In genomic region chr2:163191372-163191771, GRCh38 we compare ENCODE assay signal across 8 cellular contexts.
DNase-seq lines count a peak whose midpoint lies in the region; ATAC-seq and TF ChIP-seq lines count a peak whose summit lies in the region.

No MANE protein-coding gene starts in this region.

- H3K27me3 Mint-ChIP-seq in activated T-helper 17 cell treated with anti-CD3 and anti-CD28 coated beads, Interleukin-2, amount 50 U/mL, for 72 hours: no peaks in the 10 kb centered on the region

- H3K4me3 ChIP-seq in DOHH2 (ENCODE audit: low read length): no peak overlapping the region
- no peak overlapping the region for H3K4me3 ChIP-seq in dorsolateral prefrontal cortex
- H3K4me3 ChIP-seq in neuronal stem cell (ENCODE audit: low read length in 2 of 2): no peak overlapping the region

- H2AFZ ChIP-seq in neuronal stem cell (ENCODE audit: low read length): no peak overlapping the region

- DNase-seq in H4 (ENCODE audit: low spot score): peak; percentile 44
- DNase-seq in NCI-H460 (ENCODE audit: extremely low read depth, low read depth): peak; percentile 55
- peak in 1 of 10 donors; percentile 22 for DNase-seq in dorsolateral prefrontal cortex
- DNase-seq in neuronal stem cell (ENCODE audit: low spot score): peak; percentile 45
- DNase-seq in effector CD8-positive, alpha-beta T cell (lab: John Stamatoyannopoulos, UW): no peak

- intact Hi-C loops in dorsolateral prefrontal cortex (cut with DNase I): loop anchor here in 1 of 2 donors (10.0 kb wide), 1 partner anchor 873 kb away; no protein-coding TSS in a partner anchor

- no peaks in the 10 kb centered on the region for H3K36me3 Mint-ChIP-seq in activated T-helper 17 cell treated with anti-CD3 and anti-CD28 coated beads, Interleukin-2, amount 50 U/mL, for 72 hours (ENCODE audit: low read depth)

- no peaks in the 10 kb centered on the region for H4K20me1 ChIP-seq in DOHH2 (ENCODE audit: control insufficient read depth, insufficient read depth, low read depth, low read length)

- no peak overlapping the region for H2BK120ac ChIP-seq in neuronal stem cell (ENCODE audit: low read depth, low read length)

- no peak for ATAC-seq in activated T-helper 17 cell treated with anti-CD3 and anti-CD28 coated beads, Interleukin-2, amount 50 U/mL, for 72 hours (replicated peaks)
- no peak for ATAC-seq in HG03457 (IDR thresholded peaks at IDR 0.05; ENCODE audit: unreplicated experiment)

- H3K79me2 ChIP-seq in DOHH2 (ENCODE audit: control insufficient read depth, low read length): no peaks in the 10 kb centered on the region

- no peak overlapping the region for H2BK15ac ChIP-seq in neuronal stem cell (ENCODE audit: low read length)

- H2AK5ac ChIP-seq in neuronal stem cell (ENCODE audit: low read depth, low read length): no peak overlapping the region

- no peak overlapping the region for H3K4me3 Mint-ChIP-seq in activated T-helper 17 cell treated with anti-CD3 and anti-CD28 coated beads, Interleukin-2, amount 50 U/mL, for 72 hours

- H3K18ac ChIP-seq in neuronal stem cell (ENCODE audit: low read length): no peak overlapping the region

- H3K27me3 ChIP-seq in DOHH2 (ENCODE audit: control insufficient read depth, low read length): no peaks in the 10 kb centered on the region
- H3K27me3 ChIP-seq in dorsolateral prefrontal cortex: no peaks in the 10 kb centered on the region
- no peaks in the 10 kb centered on the region for H3K27me3 ChIP-seq in neuronal stem cell (ENCODE audit: control insufficient read depth in 3 of 3, insufficient read depth in 3 of 3, low read depth in 1 of 3, low read length in 3 of 3)

- H3K79me1 ChIP-seq in neuronal stem cell (ENCODE audit: low read depth, low read length): no peaks in the 10 kb centered on the region

- no peak overlapping the region for H3K27ac Mint-ChIP-seq in activated T-helper 17 cell treated with anti-CD3 and anti-CD28 coated beads, Interleukin-2, amount 50 U/mL, for 72 hours

- no peak overlapping the region for H2BK5ac ChIP-seq in neuronal stem cell (ENCODE audit: low read length)

- no peak overlapping the region for H3K4me2 ChIP-seq in DOHH2 (ENCODE audit: low read length)
- H3K4me2 ChIP-seq in neuronal stem cell (ENCODE audit: insufficient read depth, low read length, poor library complexity, severe bottlenecking): no peak overlapping the region

- H4K8ac ChIP-seq in neuronal stem cell (ENCODE audit: low read depth, low read length): no peak overlapping the region

- no peak overlapping the region for H3K9ac ChIP-seq in neuronal stem cell (ENCODE audit: low read depth, low read length, poor library complexity)

- H3F3A ChIP-seq in DOHH2 (ENCODE audit: control insufficient read depth, insufficient read depth): no peaks in the 10 kb centered on the region

- H3K4me1 Mint-ChIP-seq in activated T-helper 17 cell treated with anti-CD3 and anti-CD28 coated beads, Interleukin-2, amount 50 U/mL, for 72 hours: no peaks in the 10 kb centered on the region

- H3K14ac ChIP-seq in neuronal stem cell (ENCODE audit: low read length): no peak overlapping the region

- no peak overlapping the region for H2BK12ac ChIP-seq in neuronal stem cell (ENCODE audit: low read length)

- TF ChIP-seq CTCF in DOHH2 (IDR thresholded peaks at IDR 0.05; ENCODE audit: low read depth, low read length, poor library complexity, severe bottlenecking) (peak; percentile 63), dorsolateral prefrontal cortex (IDR thresholded peaks at IDR 0.05 in 54 of 56, conservative IDR thresholded peaks at IDR 0.05 in 2 of 56; ENCODE audit: low read depth in 1 of 56, partially characterized antibody in 56 of 56) (peak; percentile 35 to 81 (median 66))

- no peaks in the 10 kb centered on the region for H3K9me3 ChIP-seq in DOHH2 (ENCODE audit: control insufficient read depth, insufficient read depth, low read length)
- peaks cover 1 to 4% of the 10 kb centered on the region in 2 donors for H3K9me3 ChIP-seq in neuronal stem cell (replicated peaks in 1 of 2; ENCODE audit: control insufficient read depth in 2 of 2, insufficient read depth in 1 of 2, low read depth in 1 of 2, low read length in 2 of 2)

- H3K23ac ChIP-seq in neuronal stem cell (ENCODE audit: low read depth, low read length, poor library complexity): no peak overlapping the region

- H3K9me3 Mint-ChIP-seq in activated T-helper 17 cell treated with anti-CD3 and anti-CD28 coated beads, Interleukin-2, amount 50 U/mL, for 72 hours: no peaks in the 10 kb centered on the region

- no peaks in the 10 kb centered on the region for H3K4me1 ChIP-seq in DOHH2 (ENCODE audit: control insufficient read depth, low read length)
- H3K4me1 ChIP-seq in neuronal stem cell (ENCODE audit: control insufficient read depth in 2 of 2, insufficient read depth in 1 of 2, low read depth in 1 of 2, low read length in 2 of 2): peaks cover 1 to 6% of the 10 kb centered on the region in 2 donors

- H3K27ac ChIP-seq in DOHH2 (ENCODE audit: low read depth, low read length) (no peak overlapping the region), dorsolateral prefrontal cortex (no peak overlapping the region), neuronal stem cell (replicated peaks; ENCODE audit: low read length) (no peak overlapping the region)

- no peak overlapping the region for H3K4ac ChIP-seq in neuronal stem cell (ENCODE audit: low read length)

- H3K36me3 ChIP-seq in DOHH2 (ENCODE audit: control insufficient read depth, low read length): no peaks in the 10 kb centered on the region
- no peaks in the 10 kb centered on the region for H3K36me3 ChIP-seq in neuronal stem cell (replicated peaks in 1 of 2; ENCODE audit: control insufficient read depth in 2 of 2, insufficient read depth in 2 of 2, low read length in 2 of 2)

- no peaks in the 10 kb centered on the region for H3K9me2 ChIP-seq in DOHH2 (replicated peaks; ENCODE audit: control insufficient read depth, low read length)

- H4K91ac ChIP-seq in neuronal stem cell (ENCODE audit: low read depth, low read length, poor library complexity): no peak overlapping the region
